19 cellular contexts compared by ENCODE assay signal in the genomic region with DNA sequence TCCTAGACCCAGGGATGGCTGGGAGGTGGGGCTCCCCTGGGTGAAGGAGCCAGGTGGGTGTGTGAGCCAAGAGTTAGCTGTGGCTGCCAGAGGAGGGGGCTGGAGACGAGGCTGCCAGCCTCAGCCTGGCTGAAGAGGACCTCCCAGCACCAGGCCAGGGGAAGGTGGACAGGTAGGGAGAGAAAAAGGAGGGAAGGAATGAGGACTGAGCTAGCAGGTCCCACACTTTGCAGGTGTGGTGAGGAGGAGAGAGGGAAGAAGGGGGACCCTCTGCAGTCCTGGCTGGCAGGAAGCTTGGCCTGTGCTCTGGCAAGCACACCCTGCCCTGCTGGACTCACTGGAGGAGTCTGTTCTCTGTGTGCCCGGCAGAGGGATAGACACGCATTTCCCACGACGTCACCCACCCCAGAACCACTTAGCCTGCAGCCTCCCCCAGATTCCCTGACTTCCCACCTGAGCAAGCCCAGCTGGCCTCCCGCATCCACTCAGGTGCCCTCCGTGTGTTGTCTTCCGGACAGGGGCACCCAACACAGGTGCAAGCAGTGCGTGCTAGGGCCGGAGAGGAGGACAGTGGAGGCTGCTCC. TPM values are rescaled to one million over a fixed set of nuclear protein-coding genes. Genes with fewer than 3 reads are reported as not detected.
DNase-seq lines count a peak whose midpoint lies in the region; ATAC-seq, FAIRE-seq and TF ChIP-seq lines count a peak whose summit lies in the region.
"Had no signal": no experiment of that assay in that cellular context is flagged by ENCODE, and none has a peak within 500 bp of the region (broad histone marks: within the 10 kb centered on the region; RNA-seq: fewer than 3 reads in every experiment).

No MANE protein-coding gene starts in this region.

- H4K91ac ChIP-seq in H1 (replicated peaks; ENCODE audit: insufficient read length, low read length), result peak overlapping the region; percentile 90

- H3K14ac ChIP-seq in H1 (ENCODE audit: insufficient read length), result no peak overlapping the region

- H3K27me3 ChIP-seq in BLaER1 (no peaks in the 10 kb centered on the region), H1 (replicated peaks in 1 of 4; ENCODE audit: control insufficient read depth in 3 of 4, extremely low read depth in 1 of 4, insufficient read depth in 3 of 4, low read length in 3 of 4) (peaks cover 0 to 3% (median under 1%) of the 10 kb centered on the region in 4 experiments; a peak in 1 of 7 replicates)
- H3K27me3 ChIP-seq: ascending aorta, BE2C had no signal

- peak in 1 of 2 experiments; percentile 9; a peak in 1 of 4 replicates for TF ChIP-seq RAD21 in H1 (IDR thresholded peaks at IDR 0.05 in 1 of 2, conservative IDR thresholded peaks at IDR 0.05 in 1 of 2; ENCODE audit: low read depth in 2 of 2, low read length in 2 of 2)

- H2BK120ac ChIP-seq in H1 (replicated peaks; ENCODE audit: low read depth, low read length), result no peak overlapping the region

- peak overlapping the region; percentile 75; the same call in 1 of the 2 replicates for H4K8ac ChIP-seq in H1 (ENCODE audit: extremely low read depth, insufficient read depth, low read length)

- ATAC-seq in activated CD4-positive, CD25-positive, alpha-beta regulatory T cell treated with anti-CD3 and anti-CD28 coated beads, Interleukin-2, amount 50 U/mL, for 24 hours, result no peak
- ATAC-seq: activated T-helper 17 cell treated with anti-CD3 and anti-CD28 coated beads, Interleukin-2, amount 50 U/mL, for 72 hours; left ventricle myocardium superior had no signal

- no peaks in the 10 kb centered on the region for H3K9me3 Mint-ChIP-seq in nephron progenitor cell
- H3K9me3 Mint-ChIP-seq: activated T-helper 17 cell treated with anti-CD3 and anti-CD28 coated beads, Interleukin-2, amount 50 U/mL, for 72 hours; H9 had no signal

- WGBS in H1 (ENCODE audit: extremely low coverage in 1 of 2, insufficient coverage in 1 of 2, insufficient read length in 1 of 2, insufficient replicate concordance in 2 of 2, low coverage in 1 of 2, low lambda C conversion rate in 2 of 2, missing lambda C conversion rate in 1 of 2), 2 experiments, result 77% methylated on average over 10 of the region's 10 CpGs; no CpG with 5 or more reads in 1 of the 2 experiments

- H3K18ac ChIP-seq in H1 (ENCODE audit: extremely low read depth, low read length), result peak overlapping the region; percentile 6

- TF ChIP-seq CTCF in HEK293 (tag by site-specific recombination; IDR thresholded peaks at IDR 0.05), result no peak
- no peak; a peak in 1 of 4 replicates for TF ChIP-seq CTCF in H1 (IDR thresholded peaks at IDR 0.05; ENCODE audit: control extremely low read depth in 1 of 3, insufficient read depth in 1 of 3, low read depth in 1 of 3, low read length in 3 of 3)
- TF ChIP-seq CTCF in nephron progenitor cell (IDR thresholded peaks at IDR 0.05), result no peak
- TF ChIP-seq CTCF in foreskin fibroblast (IDR thresholded peaks at IDR 0.05; ENCODE audit: low read depth, low read length), result no peak

- H3K27me3 Mint-ChIP-seq in nephron progenitor cell (ENCODE audit: low read depth, poor library complexity), result peaks cover 18% of the 10 kb centered on the region
- H3K27me3 Mint-ChIP-seq: activated T-helper 17 cell treated with anti-CD3 and anti-CD28 coated beads, Interleukin-2, amount 50 U/mL, for 72 hours had no signal

- no peak overlapping the region for H3K9ac ChIP-seq in BLaER1
- peak overlapping the region in 1 of 4 experiments; percentile 14; a peak in 2 of 7 replicates for H3K9ac ChIP-seq in H1 (replicated peaks in 1 of 4; ENCODE audit: extremely low read depth in 1 of 4, low read depth in 3 of 4, low read length in 3 of 4)

- H3K23ac ChIP-seq in H1 (ENCODE audit: insufficient read length), result no peak overlapping the region

- no peak overlapping the region for H2AFZ ChIP-seq in H1 (ENCODE audit: low read length)

- H3K79me1 ChIP-seq in H1 (ENCODE audit: low read depth, low read length), result no peaks in the 10 kb centered on the region

- no peak overlapping the region for H3K56ac ChIP-seq in H1 (replicated peaks; ENCODE audit: insufficient read length, low read depth, low read length)

- TF ChIP-seq EP300 in H1 (IDR thresholded peaks at IDR 0.05; ENCODE audit: borderline replicate concordance in 1 of 2, low read depth in 2 of 2, low read length in 2 of 2), result no peak

- H3K36me3 ChIP-seq in BLaER1 (no peaks in the 10 kb centered on the region), HEK293 (ENCODE audit: control insufficient read depth in 2 of 2, insufficient read depth in 1 of 2, low read length in 2 of 2) (no peaks in the 10 kb centered on the region), H1 (ENCODE audit: control insufficient read depth in 2 of 4, insufficient read depth in 4 of 4, low read length in 3 of 4) (no peaks in the 10 kb centered on the region)
- H3K36me3 ChIP-seq: ascending aorta, BE2C had no signal

- H2BK15ac ChIP-seq in H1 (ENCODE audit: low read length), result peak overlapping the region; percentile 83

- peak overlapping the region; percentile 83; the same call in 1 of the 2 replicates for H2AK5ac ChIP-seq in H1 (ENCODE audit: low read depth, low read length)

- H3K27ac ChIP-seq in BLaER1 (no peak overlapping the region), HEK293 (ENCODE audit: extremely low read depth, low read depth, low read length) (no peak overlapping the region), H1 (ENCODE audit: low read depth, low read length) (no peak overlapping the region)
- H3K27ac ChIP-seq: ascending aorta had no signal

- H4K20me1 ChIP-seq in BLaER1 (no peaks in the 10 kb centered on the region), H1 (replicated peaks in 1 of 2; ENCODE audit: control insufficient read depth in 1 of 2, insufficient read depth in 2 of 2, low read length in 2 of 2) (no peaks in the 10 kb centered on the region)

- H2BK12ac ChIP-seq in H1 (ENCODE audit: low read depth, low read length), result peak overlapping the region; percentile 69

- no peaks in the 10 kb centered on the region for H3K9me3 ChIP-seq in BLaER1
- no peaks in the 10 kb centered on the region for H3K9me3 ChIP-seq in HEK293 (ENCODE audit: control insufficient read depth, insufficient read depth, low read depth, low read length)
- no peaks in the 10 kb centered on the region for H3K9me3 ChIP-seq in H1 (ENCODE audit: insufficient read depth in 2 of 2, low read depth in 1 of 2, low read length in 1 of 2)
- H3K9me3 ChIP-seq: ascending aorta, BE2C had no signal

- TF ChIP-seq POLR2A in H1 (IDR thresholded peaks at IDR 0.05; ENCODE audit: control extremely low read depth in 1 of 2, low read depth in 2 of 2, low read length in 2 of 2), result no peak

- DNase-seq in H1 (ENCODE audit: low read depth in 1 of 2, low spot score in 2 of 2), result no peak
- no peak for DNase-seq in nephron progenitor cell
- no peak for DNase-seq in foreskin fibroblast
- DNase-seq in putamen (ENCODE audit: low spot score), result no peak
- DNase-seq in GM19240 (ENCODE audit: insufficient read length, low spot score), result no peak
- DNase-seq: BE2C, cortex of kidney, DMS79 treated with DMSO at 0.1 percent for 48 hours, left ventricle myocardium superior, NCI-H1694, NCI-H524, nucleus accumbens, T1000 had no signal

- peak overlapping the region; percentile 51 for H3K27ac Mint-ChIP-seq in nephron progenitor cell

- peaks cover 11% of the 10 kb centered on the region for H3K23me2 ChIP-seq in H1 (ENCODE audit: low read depth, low read length)

- peak overlapping the region; percentile 75; the same call in 1 of the 2 replicates for H2BK20ac ChIP-seq in H1 (ENCODE audit: low read length)

- peak overlapping the region; percentile 55 for H3K4me3 Mint-ChIP-seq in nephron progenitor cell

- no peaks in the 10 kb centered on the region for H3K36me3 Mint-ChIP-seq in nephron progenitor cell (ENCODE audit: low read depth)

- no peaks in the 10 kb centered on the region for H3K79me2 ChIP-seq in H1 (ENCODE audit: control insufficient read depth in 1 of 2, insufficient read depth in 2 of 2, low read length in 2 of 2)

- POLR2A ChIA-PET in HEK293 (lab: Yijun Ruan, JAX), result interaction anchor here (1.3 kb wide), 1 partner anchor 43 kb away, joined by 3 read pairs; no protein-coding TSS in a partner anchor
- POLR2A ChIA-PET in H1 (lab: Charles Lee; ENCODE audit: partially characterized antibody), result interaction anchor here (0.6 to 3.3 kb wide), 7 partner anchors 9 to 104 kb away, joined by 3 to 28 read pairs (median 4); a partner anchor contains a TSS

- peaks cover 58% of the 10 kb centered on the region for H3K4me1 ChIP-seq in BLaER1
- H3K4me1 ChIP-seq in HEK293 (ENCODE audit: control insufficient read depth, insufficient read depth, low read length), result peaks cover 28% of the 10 kb centered on the region
- peaks cover 8 to 39% (median 34%) of the 10 kb centered on the region in 4 experiments for H3K4me1 ChIP-seq in H1 (replicated peaks in 1 of 4; ENCODE audit: control insufficient read depth in 3 of 4, insufficient read depth in 4 of 4, low read length in 3 of 4)

- peak overlapping the region; percentile 10 for H4K5ac ChIP-seq in H1 (ENCODE audit: insufficient read length, low read depth, low read length)

- peak overlapping the region; percentile 16 for H3K4ac ChIP-seq in H1 (replicated peaks; ENCODE audit: insufficient read length, low read depth, low read length)

- peak overlapping the region; percentile 89; the same call in 1 of the 2 replicates for H2BK5ac ChIP-seq in H1 (ENCODE audit: low read depth, low read length)

- peak overlapping the region; percentile 85 for H3K4me2 ChIP-seq in BLaER1
- peak overlapping the region; percentile 63 to 76; a peak in 3 of 4 replicates for H3K4me2 ChIP-seq in H1 (ENCODE audit: insufficient read depth in 1 of 2, low read depth in 2 of 2, low read length in 2 of 2)

- no peak for FAIRE-seq in H1 (lab: Jason Lieb, UNC)

- peaks cover 60% of the 10 kb centered on the region for H3K4me1 Mint-ChIP-seq in nephron progenitor cell

- H3K4me3 ChIP-seq in BLaER1 (no peak overlapping the region), HEK293 (ENCODE audit: low read depth, low read length) (no peak overlapping the region), H1 (ENCODE audit: extremely low read depth in 1 of 4, insufficient read depth in 2 of 4, low read depth in 3 of 4, low read length in 4 of 4) (no peak overlapping the region), foreskin fibroblast (ENCODE audit: low read depth in 1 of 2, low read length in 2 of 2) (no peak overlapping the region)
- H3K4me3 ChIP-seq: ascending aorta had no signal

- CTCF ChIA-PET in HEK293 (lab: Yijun Ruan, JAX) (interaction anchor here (0.6 to 1.9 kb wide), 3 partner anchors 103 to 774 kb away, joined by 3 to 5 read pairs (median 4); no protein-coding TSS in a partner anchor), H1 (lab: Charles Lee; ENCODE audit: partially characterized antibody) (interaction anchor here (0.9 to 2.3 kb wide), 9 partner anchors 9 to 81 kb away, joined by 3 to 11 read pairs (median 5); no protein-coding TSS in a partner anchor)

RNA-seq across cellular contexts. Expression of a gene that starts 42.0 kb away (rescaled TPM):
- 47.9 and 49.4 TPM in 2 replicates for total RNA-seq in H1 (2021; fragmentation: NEBNext Ultra II Directional; extraction: Animal tissue kit (Norgen Biotek cat#: 25700))
- polyA plus RNA-seq in H1 (2011; rRNA removed), result 10.1 and 15.2 TPM in 2 replicates
- polyA plus RNA-seq in H1 (2011; cell fraction: cytosol; rRNA removed), result 13.5 TPM
- 33.4 TPM for polyA plus RNA-seq in H1 (2011; cell fraction: nucleus; rRNA removed)
- polyA plus RNA-seq in H1 (2012, experiment 1 of 2), result 13.7 to 17.9 TPM (median 15.6 TPM) in 4 replicates
- polyA plus RNA-seq in H1 (2012, experiment 2 of 2), result 21.7 TPM
- 28.0 TPM for polyA plus RNA-seq in H1 (2013, experiment 1 of 2)
- 27.0 TPM for polyA plus RNA-seq in H1 (2013, experiment 2 of 2)
- polyA minus RNA-seq in H1 (2011; rRNA and poly(A)+ RNA removed), result 7.3 and 11.0 TPM in 2 replicates
- 17.7 TPM for polyA minus RNA-seq in H1 (2011; cell fraction: cytosol; rRNA and poly(A)+ RNA removed)
- 14.3 TPM for polyA minus RNA-seq in H1 (2011; cell fraction: nucleus; rRNA and poly(A)+ RNA removed)
